Comparison of ENCODE assay signal across 1 cellular context in genomic region chr3:129183569-129184395, GRCh38.
A peak's percentile ranks its signal among the peaks of the same experiment; 100 is the strongest.
TF ChIP-seq lines count a peak whose summit lies in the region.

Gene CNBP (minus strand): TSS chr3:129183896. CDS start chr3:129171757, 12,139 bp downstream.

TF ChIP-seq in HEK293, 187 proteins besides CTCF, POLR2A, EP300 and RAD21 (continued from another document):
- TF ChIP-seq ZNF623 (tag by site-specific recombination; IDR thresholded peaks at IDR 0.05) (no peak), ZNF184 (tag by site-specific recombination; IDR thresholded peaks at IDR 0.05) (0 out of 2 replicates have a peak, but pooled peaks have one; percentile 26), EGR2 (tag by site-specific recombination; IDR thresholded peaks at IDR 0.05; ENCODE audit: low read depth) (peak; percentile 49), ZNF544 (tag by site-specific recombination; IDR thresholded peaks at IDR 0.05) (no peak)
